Comparison of ENCODE assay signal across 8 cellular contexts in the genomic region with DNA sequence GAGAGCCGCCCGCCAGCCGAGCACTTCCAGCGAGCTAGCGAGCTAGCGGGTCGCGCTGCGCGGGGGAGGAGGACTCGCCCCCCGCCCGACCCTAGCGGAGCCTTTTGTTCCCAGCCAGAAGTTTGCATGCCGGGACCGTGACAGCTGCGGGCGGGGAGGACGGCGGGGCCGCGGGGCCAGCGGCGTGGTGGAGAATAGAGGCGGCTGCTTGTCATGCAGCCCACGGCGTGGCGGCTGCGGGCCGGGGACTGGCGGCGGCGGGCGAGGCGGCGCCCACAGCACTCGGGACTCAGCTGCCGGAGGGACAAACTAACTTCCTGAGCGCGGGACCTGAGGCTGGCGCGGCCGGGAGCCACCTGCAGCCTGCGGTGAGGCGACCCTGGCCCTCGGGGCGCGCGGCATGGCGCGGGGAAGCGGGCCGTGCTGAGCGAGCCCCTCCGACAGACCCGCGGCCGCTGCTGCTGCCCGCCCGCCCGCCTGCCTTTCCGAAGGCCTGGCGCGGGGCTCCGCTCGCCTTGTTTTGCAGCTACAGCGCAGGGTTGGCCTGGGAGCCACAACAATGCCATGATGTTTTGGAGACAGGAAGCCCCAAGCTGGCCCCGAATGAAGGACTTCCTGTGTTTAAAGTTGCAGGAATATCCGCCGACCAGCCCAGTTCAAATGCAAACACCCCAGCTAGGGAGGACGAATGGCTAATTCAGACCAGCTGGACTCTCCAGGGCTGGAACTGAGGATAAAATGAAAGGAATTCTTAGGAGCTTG.
DNase-seq lines count a peak whose midpoint lies in the region; ATAC-seq and TF ChIP-seq lines count a peak whose summit lies in the region.

No MANE protein-coding gene starts in this region.

- peak overlapping the region; percentile 87 for H2BK120ac ChIP-seq in trophoblast cell (ENCODE audit: insufficient read depth, low read length, poor library complexity)

- H3K4me1 ChIP-seq in adipocyte (ENCODE audit: control insufficient read depth, insufficient read depth, low read length) (peaks cover 65% of the 10 kb centered on the region), heart right ventricle (peaks cover 25 to 86% (median 82%) of the 10 kb centered on the region in 9 donors), trophoblast cell (ENCODE audit: control insufficient read depth in 1 of 2, insufficient read depth in 2 of 2, low read length in 2 of 2) (peaks cover 2 to 15% of the 10 kb centered on the region in 2 experiments)

- H3K23ac ChIP-seq in trophoblast cell (ENCODE audit: low read length), result no peak overlapping the region

- peak overlapping the region; percentile 97 for H3K18ac ChIP-seq in trophoblast cell (ENCODE audit: low read length)

- H4K91ac ChIP-seq in trophoblast cell (ENCODE audit: low read depth, low read length), result peak overlapping the region; percentile 87

- intact Hi-C loops in heart right ventricle (cut with DNase I), result loop anchor here in 2 of 10 donors (2.0 to 5.0 kb wide), 2 partner anchors 16 to 37 kb away; no protein-coding TSS in a partner anchor

- DNase-seq in DMS 273 treated with DMSO at 0.1 percent for 48 hours (lab: John Stamatoyannopoulos, UW) (peak; percentile 89), NCI-H1694 treated with DMSO at 0.1 percent for 48 hours (lab: John Stamatoyannopoulos, UW) (peak; percentile 98), adipocyte (ENCODE audit: low read depth) (peak; percentile 90), heart right ventricle (peak; percentile 58 to 70), trophoblast cell (peak; percentile 76 to 81), mesenteric fat pad (ENCODE audit: low spot score) (no peak), NCI-H1436 treated with DMSO at 0.1 percent for 48 hours (lab: John Stamatoyannopoulos, UW) (no peak)

- H2BK5ac ChIP-seq in trophoblast cell (ENCODE audit: low read depth, low read length, poor library complexity), result peak overlapping the region; percentile 88

- peak overlapping the region; percentile 95 for H3K14ac ChIP-seq in trophoblast cell (ENCODE audit: low read length)

- H3K4me3 ChIP-seq in adipocyte (ENCODE audit: low read length) (peak overlapping the region; percentile 85), heart right ventricle (peak overlapping the region; percentile 40 to 95 (median 88)), trophoblast cell (ENCODE audit: low read depth, low read length) (peak overlapping the region; percentile 90)

- H3K79me2 ChIP-seq in trophoblast cell (ENCODE audit: control insufficient read depth, insufficient read depth, low read length, poor library complexity), result peaks cover 10% of the 10 kb centered on the region

- H3K4ac ChIP-seq in trophoblast cell (ENCODE audit: low read depth, low read length), result peak overlapping the region; percentile 89

- peaks cover 2% of the 10 kb centered on the region for H3K36me3 ChIP-seq in adipocyte (ENCODE audit: control insufficient read depth, insufficient read depth, low read length, severe bottlenecking)
- H3K36me3 ChIP-seq in heart right ventricle, result peaks cover 0 to 34% (median 0%) of the 10 kb centered on the region in 9 donors
- peaks cover 9 to 17% of the 10 kb centered on the region in 2 experiments for H3K36me3 ChIP-seq in trophoblast cell (ENCODE audit: control insufficient read depth in 1 of 2, insufficient read depth in 2 of 2, low read length in 2 of 2)

- ATAC-seq in GM21423 (IDR thresholded peaks at IDR 0.05; ENCODE audit: unreplicated experiment) (peak; percentile 14), heart right ventricle (peak in 7 of 8 donors; percentile 6 to 43 (median 29))

- H4K8ac ChIP-seq in trophoblast cell (ENCODE audit: low read depth, low read length), result peak overlapping the region; percentile 84

- H3K79me1 ChIP-seq in trophoblast cell (ENCODE audit: low read length), result peaks cover 12% of the 10 kb centered on the region

- WGBS in heart right ventricle, 2 donors, result 0 to 1% methylated on average over 70 to 71 of the region's 71 CpGs
- no CpG with 5 or more reads among the region's 71 CpGs for WGBS in trophoblast cell (ENCODE audit: extremely low coverage, insufficient coverage, insufficient read length)

- peak overlapping the region; percentile 82 to 98 (median 94) for H3K27ac ChIP-seq in heart right ventricle
- H3K27ac ChIP-seq in trophoblast cell (ENCODE audit: low read depth, low read length), result peak overlapping the region; percentile 78

- peak overlapping the region; percentile 93 for H2AK5ac ChIP-seq in trophoblast cell (ENCODE audit: low read length)

- H2AFZ ChIP-seq in trophoblast cell (ENCODE audit: insufficient read depth, low read length, poor library complexity), result peak overlapping the region; percentile 90

- peak overlapping the region; percentile 56 for H2BK12ac ChIP-seq in trophoblast cell (ENCODE audit: low read length)

- H3K9ac ChIP-seq in adipocyte (ENCODE audit: low read length) (peak overlapping the region; percentile 90), trophoblast cell (ENCODE audit: low read length) (peak overlapping the region; percentile 68)

- TF ChIP-seq CTCF in heart right ventricle (IDR thresholded peaks at IDR 0.05), result no peak

- H3K27me3 ChIP-seq in adipocyte (replicated peaks; ENCODE audit: control insufficient read depth, insufficient read depth, low read length) (no peaks in the 10 kb centered on the region), heart right ventricle (no peaks in the 10 kb centered on the region), trophoblast cell (ENCODE audit: insufficient read depth, low read length) (no peaks in the 10 kb centered on the region)

- no peaks in the 10 kb centered on the region for H3K9me3 ChIP-seq in adipocyte (ENCODE audit: control insufficient read depth, low read length)
- no peaks in the 10 kb centered on the region for H3K9me3 ChIP-seq in heart right ventricle
- no peaks in the 10 kb centered on the region for H3K9me3 ChIP-seq in trophoblast cell (ENCODE audit: insufficient read depth, low read depth, low read length)

- H3K4me2 ChIP-seq in trophoblast cell (ENCODE audit: low read length), result peak overlapping the region; percentile 82

- H4K12ac ChIP-seq in trophoblast cell (ENCODE audit: low read depth, low read length), result peak overlapping the region; percentile 94

Comparison
In these comparisons a context has a peak if more than half of its experiments do, and no peak if none do; other contexts are left out.
1. DNase-seq: peak in DMS 273 treated with DMSO at 0.1 percent for 48 hours (single experiment), NCI-H1694 treated with DMSO at 0.1 percent for 48 hours (single experiment), adipocyte (single experiment), heart right ventricle (2 of 2) and trophoblast cell (2 of 2); none in mesenteric fat pad (single experiment) and NCI-H1436 treated with DMSO at 0.1 percent for 48 hours (single experiment).
2. Peak in every context shown above with its lines, with median percentiles within 50 percentile points of each other: H3K4me3 ChIP-seq.